Comparison of ENCODE assay signal across 14 cellular contexts in genomic region chr9:105318729-105319513, GRCh38.
DNase-seq lines count a peak whose midpoint lies in the region; ATAC-seq and TF ChIP-seq lines count a peak whose summit lies in the region.
"Had no signal": no experiment of that assay in that cellular context is flagged by ENCODE, and none has a peak within 500 bp of the region (broad histone marks: within the 10 kb centered on the region; RNA-seq: fewer than 3 reads in every experiment).

No MANE protein-coding gene starts in this region.

- H3K4me3 ChIP-seq in body of pancreas (no peak overlapping the region), transverse colon (peak overlapping the region in 2 of 4 donors; percentile 5)
- H3K4me3 ChIP-seq: SJSA1 had no signal

- POLR2A ChIA-PET in HEK293T (lab: Yijun Ruan, JAX), result no interaction called here

- H3K27me3 ChIP-seq in body of pancreas, result no peaks in the 10 kb centered on the region
- H3K27me3 ChIP-seq in transverse colon, result no peaks in the 10 kb centered on the region
- H3K27me3 ChIP-seq: SJSA1 had no signal

- TF ChIP-seq EP300 in transverse colon (IDR thresholded peaks at IDR 0.05; ENCODE audit: low read depth), result no peak

- TF ChIP-seq CTCF in body of pancreas (IDR thresholded peaks at IDR 0.05), result peak in 1 of 7 experiments; percentile 19
- TF ChIP-seq CTCF in transverse colon (IDR thresholded peaks at IDR 0.05), result no peak

- CTCF ChIA-PET in HEK293T (lab: Yijun Ruan, JAX), result no interaction called here

- H3K9me3 ChIP-seq in body of pancreas, result no peaks in the 10 kb centered on the region
- no peaks in the 10 kb centered on the region for H3K9me3 ChIP-seq in transverse colon
- H3K9me3 ChIP-seq: SJSA1 had no signal

- in situ Hi-C loops in transverse colon (cut with MboI; ENCODE audit: low pct_ligation_motif_present in 1 of 4, low pct_unique_long_range_greater_than_20kb in 1 of 4, low sequenced_read_pairs in 3 of 4), result loop anchor here in 1 of 4 donors (5.0 kb wide), 1 partner anchor 62 kb away; no protein-coding TSS in a partner anchor

- ATAC-seq in HG03175 (IDR thresholded peaks at IDR 0.05; ENCODE audit: unreplicated experiment), result peak; percentile 75
- ATAC-seq in body of pancreas, result peak; percentile 93
- no peak for ATAC-seq in GM21447 (IDR thresholded peaks at IDR 0.05; ENCODE audit: unreplicated experiment)

- DNase-seq in NOMO-1 (lab: John Stamatoyannopoulos, UW; ENCODE audit: unreplicated experiment in 2 of 2) (peak; percentile 46 to 51), NOMO-1 treated with dmso at 0.1 percent for 144 hours (lab: John Stamatoyannopoulos, UW; ENCODE audit: unreplicated experiment) (no peak), body of pancreas (peak in 3 of 4 donors; percentile 23 to 36 (median 36)), transverse colon (peak; percentile 38), HEK293T (ENCODE audit: extremely low spot score) (no peak)
- no peak for DNase-seq in activated effector memory CD4-positive, alpha-beta T cell treated with anti-CD3 and anti-CD28 coated beads, Interleukin-2, amount 50 U/mL, for 16 hours
- DNase-seq: activated CD4-positive, alpha-beta T cell treated with anti-CD3 and anti-CD28 coated beads, Interleukin-2, amount 50 U/mL, for 1 hour; activated naive CD8-positive, alpha-beta T cell treated with anti-CD3 and anti-CD28 coated beads, Interleukin-2, amount 10 ng/mL, durations not matched to agents 7 days and 5 days; effector CD8-positive, alpha-beta T cell; NCI-H2081; stimulated activated CD4-positive, alpha-beta T cell treated with anti-CD3 and anti-CD28 coated beads, Interleukin-2, amount 100 ng/mL, for 48 hours had no signal

- WGBS in body of pancreas, 2 donors, result 36 to 38% methylated on average over 7 of the region's 7 CpGs
- WGBS in transverse colon (ENCODE audit: low coverage in 1 of 2), 2 donors, result 46 to 54% methylated on average over 4 to 7 of the region's 7 CpGs

- H3K27ac ChIP-seq in body of pancreas, result peak overlapping the region; percentile 58 to 70 (median 64)
- peak overlapping the region; percentile 83 to 87 (median 86) for H3K27ac ChIP-seq in transverse colon
- H3K27ac ChIP-seq: SJSA1 had no signal

- H3K4me1 ChIP-seq in body of pancreas (peaks cover 23% of the 10 kb centered on the region), transverse colon (peaks cover 2 to 60% (median 18%) of the 10 kb centered on the region in 4 donors)
- H3K4me1 ChIP-seq: SJSA1 had no signal

- TF ChIP-seq POLR2A in body of pancreas (IDR thresholded peaks at IDR 0.05) (peak in 1 of 3 donors; percentile 8), transverse colon (IDR thresholded peaks at IDR 0.05) (peak; percentile 12)

- H3K36me3 ChIP-seq in body of pancreas (replicated peaks in 1 of 2; ENCODE audit: insufficient read depth in 1 of 2, low read depth in 2 of 2) (no peaks in the 10 kb centered on the region), transverse colon (no peaks in the 10 kb centered on the region)
- H3K36me3 ChIP-seq: SJSA1 had no signal

- intact Hi-C loops in body of pancreas (cut with DNase I) (no loop called here), transverse colon (cut with DNase I; ENCODE audit: low total_unique reads) (no loop called here)

TF ChIP-seq in HEK293T, 16 proteins besides CTCF, POLR2A, EP300 and RAD21:
- TF ChIP-seq FOXA1 (IDR thresholded peaks at IDR 0.05) (no peak), PKNOX1 (IDR thresholded peaks at IDR 0.05) (no peak), SP1 (IDR thresholded peaks at IDR 0.05) (no peak), FOXM1 (IDR thresholded peaks at IDR 0.05; ENCODE audit: borderline replicate concordance) (no peak), LEF1 (IDR thresholded peaks at IDR 0.05; ENCODE audit: borderline replicate concordance) (no peak), ELF4 (IDR thresholded peaks at IDR 0.05) (no peak), L3MBTL2 (conservative IDR thresholded peaks at IDR 0.05) (no peak), ZNF384 (IDR thresholded peaks at IDR 0.05) (no peak), HDGF (IDR thresholded peaks at IDR 0.05; ENCODE audit: borderline replicate concordance) (no peak), TARDBP (IDR thresholded peaks at IDR 0.05) (no peak), SUZ12 (IDR thresholded peaks at IDR 0.05) (no peak), FOXK2 (IDR thresholded peaks at IDR 0.05) (no peak), BHLHE40 (IDR thresholded peaks at IDR 0.05; ENCODE audit: borderline replicate concordance) (no peak)

Comparison
In these comparisons a context has a peak if more than half of its experiments do, and no peak if none do; other contexts are left out.
1. DNase-seq: peak in NOMO-1 (2 of 2), body of pancreas (3 of 4) and transverse colon (single experiment); none in NOMO-1 treated with dmso at 0.1 percent for 144 hours (single experiment), HEK293T (single experiment) and activated effector memory CD4-positive, alpha-beta T cell treated with anti-CD3 and anti-CD28 coated beads, Interleukin-2, amount 50 U/mL, for 16 hours (single experiment).